In genomic region chr2:73293534-73294171, GRCh38 we compare ENCODE assay signal across 8 cellular contexts. TPM values are rescaled to one million over a fixed set of nuclear protein-coding genes. Genes with fewer than 3 reads are reported as not detected.
A peak's percentile ranks its signal among the peaks of the same experiment; 100 is the strongest.
DNase-seq lines count a peak whose midpoint lies in the region; ATAC-seq and TF ChIP-seq lines count a peak whose summit lies in the region.

Gene EGR4, minus strand, starts transcription at chr2:73293548. Its CDS starts 231 bp downstream, at chr2:73293317.

- no peak within 1 kb of the TSS for H3K27ac Mint-ChIP-seq in mesothelial cell of epicardium

- peak; percentile 8 for DNase-seq in BJ (ENCODE audit: low read depth)
- peak; percentile 7 for DNase-seq in NCI-H82 treated with DMSO at 0.1 percent for 48 hours (lab: John Stamatoyannopoulos, UW; ENCODE audit: unreplicated experiment)
- peak; percentile 76 to 82 for DNase-seq in activated CD8-positive, alpha-beta memory T cell treated with anti-CD3 and anti-CD28 coated beads for 1 hour (ENCODE audit: extremely low read depth in 1 of 2, low read depth in 1 of 2)
- DNase-seq in effector CD4-positive, alpha-beta T cell = peak; percentile 90
- peak in 1 of 2 experiments; percentile 49 for DNase-seq in mesothelial cell of epicardium (ENCODE audit: low spot score in 2 of 2, unreplicated experiment in 2 of 2)
- DNase-seq in stimulated activated CD8-positive, alpha-beta memory T cell treated with anti-CD3 and anti-CD28 coated beads, Interleukin-4, amount 100 ng/mL, for 1 hour (ENCODE audit: low read depth in 2 of 2, low spot score in 1 of 2) = peak; percentile 51 to 77

- peaks cover 47% of the 10 kb centered on the region for H3K27me3 ChIP-seq in BJ (ENCODE audit: control insufficient read depth, insufficient read depth, low read length)

- H3K27me3 Mint-ChIP-seq in mesothelial cell of epicardium (ENCODE audit: low read depth) = peaks cover 95% of the 10 kb centered on the region

- CTCF ChIA-PET in BJ (lab: Yijun Ruan, JAX) = interaction anchor here (0.5 kb wide), 1 partner anchor 861 kb away, joined by 5 read pairs; no protein-coding TSS in a partner anchor

- TF ChIP-seq CTCF in BJ (IDR thresholded peaks at IDR 0.05; ENCODE audit: insufficient read depth, low read depth, low read length) = no peak
- TF ChIP-seq CTCF in mesothelial cell of epicardium (IDR thresholded peaks at IDR 0.05; ENCODE audit: unreplicated experiment) = no peak

- H3K4me1 Mint-ChIP-seq in mesothelial cell of epicardium = peaks cover 4% of the 10 kb centered on the region

- peak within 1 kb of the TSS; percentile 35 for H3K4me3 ChIP-seq in BJ (ENCODE audit: low read depth, low read length)

- POLR2A ChIA-PET in BJ (lab: Charles Lee) = no interaction called here

- peak within 1 kb of the TSS; percentile 56 for H3K4me3 Mint-ChIP-seq in mesothelial cell of epicardium

- ATAC-seq in GM19455 (IDR thresholded peaks at IDR 0.05; ENCODE audit: unreplicated experiment) (peak; percentile 89), HG03558 (IDR thresholded peaks at IDR 0.05; ENCODE audit: extremely low read depth, unreplicated experiment) (peak; percentile 73)

- H3K36me3 Mint-ChIP-seq in mesothelial cell of epicardium = no peaks in the 10 kb centered on the region

- H3K9me3 Mint-ChIP-seq in mesothelial cell of epicardium = no peaks in the 10 kb centered on the region

- H3K36me3 ChIP-seq in BJ (ENCODE audit: control insufficient read depth, insufficient read depth, low read length) = no peaks in the 10 kb centered on the region

RNA-seq across cellular contexts. Expression of gene EGR4, which starts in this region (rescaled TPM):
- polyA plus RNA-seq in BJ (2011; rRNA removed) = not detected in 2 replicates
- polyA minus RNA-seq in BJ (2011; rRNA and poly(A)+ RNA removed) = not detected in 2 replicates
- 0.34 to 0.49 TPM (median 0.36 TPM) in 3 replicates for total RNA-seq in mesothelial cell of epicardium

Comparison
In these comparisons a context has a peak if more than half of its experiments do, and no peak if none do; other contexts are left out.
1. Peak in DNase-seq and H3K4me3 ChIP-seq in BJ; RNA of the gene not detected or under 1 TPM.